11 cellular contexts compared by ENCODE assay signal in the genomic region with DNA sequence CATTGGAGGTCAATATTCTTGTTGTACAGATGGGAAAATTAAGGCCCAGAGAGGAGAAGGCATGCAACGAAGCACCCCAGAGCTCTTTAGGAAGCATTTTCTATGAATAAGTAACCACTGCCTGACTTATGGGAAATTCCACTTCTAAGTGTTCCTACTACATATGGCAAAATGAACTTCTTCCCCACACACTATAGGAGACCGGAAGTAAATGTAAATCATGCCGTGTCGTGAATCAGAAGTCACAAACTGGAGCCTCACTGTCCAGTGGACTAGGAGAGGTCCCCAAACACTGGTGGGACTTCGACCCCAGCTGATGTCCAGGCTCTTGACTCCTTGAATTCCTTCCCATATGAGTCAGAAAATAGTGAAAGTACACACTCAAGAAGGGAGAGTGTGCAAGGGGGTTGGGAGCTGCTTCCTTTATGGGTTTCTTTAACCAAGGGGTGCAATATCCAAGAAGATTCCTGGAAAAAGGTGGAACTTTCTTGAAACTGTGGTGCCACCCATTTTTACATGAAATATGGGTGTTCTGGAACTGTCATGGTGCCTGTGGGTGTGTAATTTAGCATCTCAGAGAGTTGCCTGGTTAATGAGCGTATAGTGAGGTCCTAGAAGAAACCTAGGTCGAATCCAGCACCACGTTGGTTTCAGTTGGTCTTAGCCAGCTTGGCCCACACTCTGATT. TPM values are rescaled to one million over a fixed set of nuclear protein-coding genes. Genes with fewer than 3 reads are reported as not detected.
DNase-seq lines count a peak whose midpoint lies in the region; ATAC-seq, FAIRE-seq and TF ChIP-seq lines count a peak whose summit lies in the region.
"Had no signal": no experiment of that assay in that cellular context is flagged by ENCODE, and none has a peak within 500 bp of the region (broad histone marks: within the 10 kb centered on the region; RNA-seq: fewer than 3 reads in every experiment).

No MANE protein-coding gene starts in this region.

- H3K9me3 ChIP-seq in astrocyte (ENCODE audit: insufficient read depth, low read depth, low read length): no peaks in the 10 kb centered on the region

- H2AFZ ChIP-seq in astrocyte (ENCODE audit: low read depth, low read length): no peak overlapping the region

- H3K9me3 Mint-ChIP-seq in astrocyte (ENCODE audit: unreplicated experiment): no peaks in the 10 kb centered on the region

- H3K27ac ChIP-seq in astrocyte (ENCODE audit: low read depth, low read length): no peak overlapping the region
- H3K27ac ChIP-seq in rectal smooth muscle tissue (ENCODE audit: low read depth, low read length): peak overlapping the region; percentile 4
- H3K27ac ChIP-seq: RWPE1 had no signal

- no peak overlapping the region for H3K9ac ChIP-seq in astrocyte (ENCODE audit: low read length)
- H3K9ac ChIP-seq in rectal smooth muscle tissue (ENCODE audit: low read length): no peak overlapping the region

- H4K20me1 ChIP-seq in astrocyte (ENCODE audit: insufficient read depth, low read length): no peaks in the 10 kb centered on the region

- ATAC-seq in GM18861 (IDR thresholded peaks at IDR 0.05; ENCODE audit: unreplicated experiment) (peak; percentile 24), HG02759 (IDR thresholded peaks at IDR 0.05; ENCODE audit: unreplicated experiment) (peak; percentile 42), HG03280 (IDR thresholded peaks at IDR 0.05; ENCODE audit: unreplicated experiment) (no peak)

- no peaks in the 10 kb centered on the region for H3K27me3 Mint-ChIP-seq in astrocyte (ENCODE audit: low read depth, unreplicated experiment)

- H3K27ac Mint-ChIP-seq in astrocyte (ENCODE audit: unreplicated experiment): peak overlapping the region; percentile 68

- no peaks in the 10 kb centered on the region for H3K79me2 ChIP-seq in astrocyte (ENCODE audit: insufficient read depth, low read length)

- H3K4me2 ChIP-seq in astrocyte (ENCODE audit: low read length): peak overlapping the region; percentile 8

- FAIRE-seq in astrocyte (lab: Jason Lieb, UNC): no peak

- H3K36me3 ChIP-seq in astrocyte (ENCODE audit: insufficient read depth, low read length): no peaks in the 10 kb centered on the region
- no peaks in the 10 kb centered on the region for H3K36me3 ChIP-seq in rectal smooth muscle tissue (ENCODE audit: control insufficient read depth, insufficient read depth, low read length)
- H3K36me3 ChIP-seq: cardiac muscle cell had no signal

- no peak overlapping the region for H3K4me3 ChIP-seq in astrocyte (ENCODE audit: insufficient read depth, low read depth, low read length)
- no peak overlapping the region for H3K4me3 ChIP-seq in rectal smooth muscle tissue (ENCODE audit: low read length)
- H3K4me3 ChIP-seq: cardiac muscle cell had no signal

- TF ChIP-seq CTCF in astrocyte (IDR thresholded peaks at IDR 0.05; ENCODE audit: insufficient read depth, low read depth, low read length) (no peak), GM13976 (IDR thresholded peaks at IDR 0.05; ENCODE audit: borderline replicate concordance, control extremely low read depth, extremely low read depth, insufficient read depth, missing control alignments) (no peak)

- DNase-seq in astrocyte (ENCODE audit: low read depth) (no peak), pons (ENCODE audit: low spot score) (no peak), GM13976 (ENCODE audit: low spot score) (no peak), T-helper 2 cell (no peak)
- DNase-seq: naive B cell had no signal

- H3K4me1 ChIP-seq in astrocyte (ENCODE audit: insufficient read depth, low read length) (peaks cover 22% of the 10 kb centered on the region), rectal smooth muscle tissue (ENCODE audit: control insufficient read depth, insufficient read depth, low read length) (peaks cover 2% of the 10 kb centered on the region)

- in situ Hi-C loops in GM13976 (cut with MboI; ENCODE audit: low sequenced_read_pairs, unreplicated experiment): no loop called here

- H3K4me1 Mint-ChIP-seq in astrocyte (ENCODE audit: low read depth, unreplicated experiment): peaks cover 63% of the 10 kb centered on the region

- peak overlapping the region; percentile 2 for H3K4me3 Mint-ChIP-seq in astrocyte (ENCODE audit: unreplicated experiment)

- H3K36me3 Mint-ChIP-seq in astrocyte (ENCODE audit: low read depth, unreplicated experiment): peaks cover 8% of the 10 kb centered on the region
- H3K36me3 Mint-ChIP-seq: naive B cell had no signal

- H3K27me3 ChIP-seq in astrocyte (ENCODE audit: insufficient read depth, low read length) (no peaks in the 10 kb centered on the region), rectal smooth muscle tissue (ENCODE audit: control insufficient read depth, insufficient read depth, low read length) (no peaks in the 10 kb centered on the region)
- H3K27me3 ChIP-seq: cardiac muscle cell had no signal

RNA-seq across cellular contexts. Expression of gene RASSF4, which starts 6.7 kb away (rescaled TPM):
- total RNA-seq in astrocyte: 69.9 and 83.0 TPM in 2 replicates

RNA-seq across cellular contexts. Expression of gene DEPP1, which starts 12.3 kb away (rescaled TPM):
- 6.6 and 8.0 TPM in 2 replicates for total RNA-seq in astrocyte

RNA-seq across cellular contexts. Expression of gene ZNF22, which starts 34.5 kb away (rescaled TPM):
- total RNA-seq in astrocyte: 10.9 and 12.0 TPM in 2 replicates

RNA-seq across cellular contexts. Expression of gene TMEM72, which starts 55.1 kb away (rescaled TPM):
- not detected in 2 replicates for total RNA-seq in astrocyte
